13 cellular contexts compared by ENCODE assay signal in genomic region chr4:81651500-81651899, GRCh38.
A peak's percentile ranks its signal among the peaks of the same experiment; 100 is the strongest.
DNase-seq lines count a peak whose midpoint lies in the region; ATAC-seq and TF ChIP-seq lines count a peak whose summit lies in the region.
"Had no signal": no experiment of that assay in that cellular context is flagged by ENCODE, and none has a peak within 500 bp of the region (broad histone marks: within the 10 kb centered on the region; RNA-seq: fewer than 3 reads in every experiment).

No MANE protein-coding gene starts in this region.

- no peaks in the 10 kb centered on the region for H3K36me3 Mint-ChIP-seq in activated T-cell treated with anti-CD3 and anti-CD28 coated beads, Interleukin-2, amount 50 U/mL, for 72 hours (ENCODE audit: insufficient read depth in 2 of 2)
- no peaks in the 10 kb centered on the region for H3K36me3 Mint-ChIP-seq in stimulated activated naive B cell treated with anti-CD40 and anti-IgM and Interleukin-4, amounts not matched to agents 10 μg/mL and 1 μg/mL and 100 μg/mL, for 72 hours
- H3K36me3 Mint-ChIP-seq: T-cell had no signal

- H3K27ac Mint-ChIP-seq in activated T-cell treated with anti-CD3 and anti-CD28 coated beads, Interleukin-2, amount 50 U/mL, for 72 hours = peak overlapping the region; percentile 68
- no peak overlapping the region for H3K27ac Mint-ChIP-seq in stimulated activated naive B cell treated with anti-CD40 and anti-IgM and Interleukin-4, amounts not matched to agents 10 μg/mL and 1 μg/mL and 100 μg/mL, for 72 hours
- H3K27ac Mint-ChIP-seq: effector memory CD8-positive, alpha-beta T cell had no signal

- ATAC-seq in activated T-cell treated with anti-CD3 and anti-CD28 coated beads, Interleukin-2, amount 50 U/mL, for 72 hours (replicated peaks in 1 of 2) = peak; percentile 56 to 72
- ATAC-seq in stimulated activated naive B cell treated with anti-CD40 and anti-IgM and Interleukin-4, amounts not matched to agents 10 μg/mL and 1 μg/mL and 100 μg/mL, for 72 hours (replicated peaks) = peak; percentile 50 to 62
- no peak for ATAC-seq in GM21825 (IDR thresholded peaks at IDR 0.05; ENCODE audit: unreplicated experiment)
- ATAC-seq: effector memory CD8-positive, alpha-beta T cell; T-cell had no signal

- peaks cover 0 to 3% of the 10 kb centered on the region in 2 donors for H3K9me3 Mint-ChIP-seq in activated T-cell treated with anti-CD3 and anti-CD28 coated beads, Interleukin-2, amount 50 U/mL, for 72 hours
- no peaks in the 10 kb centered on the region for H3K9me3 Mint-ChIP-seq in stimulated activated naive B cell treated with anti-CD40 and anti-IgM and Interleukin-4, amounts not matched to agents 10 μg/mL and 1 μg/mL and 100 μg/mL, for 72 hours
- H3K9me3 Mint-ChIP-seq: effector memory CD8-positive, alpha-beta T cell; T-cell had no signal

- no peaks in the 10 kb centered on the region for H3K27me3 Mint-ChIP-seq in activated T-cell treated with anti-CD3 and anti-CD28 coated beads, Interleukin-2, amount 50 U/mL, for 72 hours (ENCODE audit: low read depth)
- H3K27me3 Mint-ChIP-seq in stimulated activated naive B cell treated with anti-CD40 and anti-IgM and Interleukin-4, amounts not matched to agents 10 μg/mL and 1 μg/mL and 100 μg/mL, for 72 hours = no peaks in the 10 kb centered on the region
- H3K27me3 Mint-ChIP-seq: effector memory CD8-positive, alpha-beta T cell; T-cell had no signal

- peaks cover 55% of the 10 kb centered on the region for H3K4me1 Mint-ChIP-seq in activated T-cell treated with anti-CD3 and anti-CD28 coated beads, Interleukin-2, amount 50 U/mL, for 72 hours (ENCODE audit: low read depth)
- H3K4me1 Mint-ChIP-seq in stimulated activated naive B cell treated with anti-CD40 and anti-IgM and Interleukin-4, amounts not matched to agents 10 μg/mL and 1 μg/mL and 100 μg/mL, for 72 hours = peaks cover 38 to 73% of the 10 kb centered on the region in 2 donors

- peak overlapping the region; percentile 14 to 33 for H3K4me3 Mint-ChIP-seq in activated T-cell treated with anti-CD3 and anti-CD28 coated beads, Interleukin-2, amount 50 U/mL, for 72 hours
- peak overlapping the region; percentile 22 to 28 for H3K4me3 Mint-ChIP-seq in stimulated activated naive B cell treated with anti-CD40 and anti-IgM and Interleukin-4, amounts not matched to agents 10 μg/mL and 1 μg/mL and 100 μg/mL, for 72 hours
- H3K4me3 Mint-ChIP-seq: effector memory CD8-positive, alpha-beta T cell; T-cell had no signal

- H3K4me3 ChIP-seq in fibroblast of pulmonary artery (replicated peaks; ENCODE audit: low read depth, low read length) = no peak overlapping the region
- H3K4me3 ChIP-seq: lung, stomach had no signal

- DNase-seq in activated T-cell treated with anti-CD3 and anti-CD28 coated beads, Interleukin-2, amount 50 U/mL, for 72 hours = no peak
- no peak for DNase-seq in activated T-cell treated with anti-CD3 and anti-CD28 coated beads for 4 hours
- DNase-seq in NCI-H748 treated with DMSO at 0.1 percent for 48 hours (lab: John Stamatoyannopoulos, UW) = peak; percentile 31
- DNase-seq in fibroblast of pulmonary artery (ENCODE audit: low read depth) = peak; percentile 41
- DNase-seq in stimulated activated naive B cell treated with anti-CD40 and anti-IgM and Interleukin-4, amounts not matched to agents 10 μg/mL and 1 μg/mL and 100 μg/mL, for 72 hours = no peak
- no peak for DNase-seq in midbrain (lab: John Stamatoyannopoulos, UW)
- no peak for DNase-seq in KG1 (lab: John Stamatoyannopoulos, UW)
- DNase-seq: effector memory CD8-positive, alpha-beta T cell; NCI-H1048; stomach; T-cell had no signal

- no peak for TF ChIP-seq CTCF in fibroblast of pulmonary artery (IDR thresholded peaks at IDR 0.05; ENCODE audit: low read length, missing control alignments)

Comparison
In these comparisons a context has a peak if more than half of its experiments do, and no peak if none do; other contexts are left out.
1. DNase-seq: peak in NCI-H748 treated with DMSO at 0.1 percent for 48 hours (single experiment) and fibroblast of pulmonary artery (single experiment); none in activated T-cell treated with anti-CD3 and anti-CD28 coated beads, Interleukin-2, amount 50 U/mL, for 72 hours (0 of 2), activated T-cell treated with anti-CD3 and anti-CD28 coated beads for 4 hours (single experiment), stimulated activated naive B cell treated with anti-CD40 and anti-IgM and Interleukin-4, amounts not matched to agents 10 μg/mL and 1 μg/mL and 100 μg/mL, for 72 hours (single experiment), midbrain (single experiment) and KG1 (single experiment).